Comparison of ENCODE assay signal across 1 cellular context in the genomic region with DNA sequence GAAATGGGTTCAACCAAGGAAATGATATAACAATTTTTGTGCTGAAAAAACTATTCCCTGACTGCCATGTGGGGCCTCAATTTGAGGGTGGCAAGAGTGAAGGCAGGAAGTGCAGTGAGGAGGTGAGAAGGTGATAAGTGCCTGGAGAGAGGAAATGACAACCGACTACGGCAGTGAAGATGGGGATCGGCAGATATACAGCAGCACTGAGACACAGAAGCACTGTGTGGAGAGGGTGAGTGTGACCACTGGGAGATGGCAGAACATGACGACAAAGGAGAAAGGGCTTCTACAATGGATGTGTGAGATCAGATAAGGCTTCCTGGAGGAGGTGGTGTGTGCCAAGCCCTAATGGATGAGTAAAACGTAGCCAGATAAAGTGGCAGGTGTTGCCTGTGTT.
TF ChIP-seq lines count a peak whose summit lies in the region.

No MANE protein-coding gene starts in this region.

TF ChIP-seq in HCT116, 20 proteins besides CTCF, POLR2A, EP300 and RAD21 (continued from another document):
- no peak for TF ChIP-seq REST (IDR thresholded peaks at IDR 0.05; ENCODE audit: low read depth)
- no peak for TF ChIP-seq MAX (IDR thresholded peaks at IDR 0.05)
- TF ChIP-seq ZBTB33 (IDR thresholded peaks at IDR 0.05; ENCODE audit: extremely low read depth, insufficient replicate concordance, low read length) = no peak
- TF ChIP-seq POLR2AphosphoS5 (IDR thresholded peaks at IDR 0.05; ENCODE audit: low read depth, low read length) = no peak
- no peak for TF ChIP-seq FOSL1 (IDR thresholded peaks at IDR 0.05; ENCODE audit: low read depth)
- no peak for TF ChIP-seq ELF1 (IDR thresholded peaks at IDR 0.05; ENCODE audit: borderline replicate concordance, low read depth)
- TF ChIP-seq SP1 (IDR thresholded peaks at IDR 0.05; ENCODE audit: low read depth) = no peak
- TF ChIP-seq ZNF274 (IDR thresholded peaks at IDR 0.05; ENCODE audit: low read depth, low read length) = no peak
- no peak for TF ChIP-seq SRF (IDR thresholded peaks at IDR 0.05; ENCODE audit: low read depth)
- no peak for TF ChIP-seq JUND (IDR thresholded peaks at IDR 0.05)
- no peak for TF ChIP-seq CEBPB (IDR thresholded peaks at IDR 0.05; ENCODE audit: low read depth)
- no peak for TF ChIP-seq ATF3 (IDR thresholded peaks at IDR 0.05)
- no peak for TF ChIP-seq EZH2 (IDR thresholded peaks at IDR 0.05)
- no peak for TF ChIP-seq EZH2phosphoT487 (IDR thresholded peaks at IDR 0.05; ENCODE audit: borderline replicate concordance)
- no peak for TF ChIP-seq ZFX (IDR thresholded peaks at IDR 0.05)
